8 cellular contexts compared by ENCODE assay signal in the genomic region with DNA sequence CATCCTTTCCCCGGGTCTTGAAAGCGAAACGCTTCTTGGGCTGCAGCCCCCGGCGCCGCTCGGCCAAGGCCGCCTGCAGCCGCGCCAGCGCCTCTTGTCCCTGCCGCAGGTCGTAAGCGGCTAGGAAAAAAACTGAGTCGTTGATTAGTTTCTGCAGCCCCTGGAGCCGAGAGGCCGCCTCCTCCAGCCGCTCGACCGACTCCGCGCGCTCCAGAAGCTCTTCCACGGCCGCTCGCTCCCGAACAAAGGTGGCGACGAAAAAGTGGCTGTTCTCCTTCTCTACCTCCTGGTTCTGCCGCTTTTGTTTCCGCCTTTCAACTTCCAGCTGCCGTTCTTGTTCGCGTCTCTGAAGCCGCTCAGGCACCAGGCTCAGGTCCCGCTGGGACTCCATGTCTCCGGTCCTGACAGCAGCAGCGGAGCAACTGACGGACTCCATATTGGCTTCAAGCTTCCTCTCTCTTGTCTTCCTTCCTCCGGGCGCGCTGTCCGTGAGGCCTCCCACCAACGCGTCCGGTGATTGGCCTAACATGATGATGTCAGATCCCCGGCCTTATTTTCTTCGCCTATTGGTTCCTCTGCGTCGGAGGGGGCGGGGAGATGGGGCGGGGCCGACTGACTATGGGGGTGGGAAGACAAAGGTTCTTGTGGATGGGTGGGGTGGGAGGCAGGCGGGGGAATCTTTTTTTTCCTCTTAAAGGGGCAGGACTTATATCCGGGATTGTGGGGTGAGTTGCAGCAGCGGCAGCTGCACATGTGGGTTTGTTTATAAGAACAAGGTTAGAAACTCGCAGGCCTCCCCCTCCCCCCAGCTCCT. TPM values are rescaled to one million over a fixed set of nuclear protein-coding genes. Genes with fewer than 3 reads are reported as not detected.
DNase-seq lines count a peak whose midpoint lies in the region; ATAC-seq and TF ChIP-seq lines count a peak whose summit lies in the region.

TBCC (minus strand) TSS at position 466 of the 814 bp plus-strand sequence; CDS start at position 436, 30 bp downstream.

- H3K36me3 ChIP-seq in duodenal mucosa (ENCODE audit: control insufficient read depth in 1 of 2, insufficient read depth in 2 of 2, low read length in 2 of 2) (no peaks in the 10 kb centered on the region), right lobe of liver (no peaks in the 10 kb centered on the region)

- peak within 1 kb of the TSS; percentile 85 to 95 for H3K4me3 ChIP-seq in duodenal mucosa (ENCODE audit: low read depth in 1 of 2, low read length in 2 of 2)
- peak within 1 kb of the TSS; percentile 83 to 98 (median 86) for H3K4me3 ChIP-seq in right lobe of liver

- H3K9ac ChIP-seq in duodenal mucosa (ENCODE audit: low read depth in 1 of 2, low read length in 2 of 2): peak within 1 kb of the TSS; percentile 86 to 90

- no peaks in the 10 kb centered on the region for H3K27me3 Mint-ChIP-seq in CD4-positive, alpha-beta T cell
- H3K27me3 Mint-ChIP-seq in activated CD4-positive, alpha-beta memory T cell treated with anti-CD3 and anti-CD28 coated beads for 36 hours: no peaks in the 10 kb centered on the region

- peak within 1 kb of the TSS; percentile 89 for H3K27ac ChIP-seq in CD4-positive, alpha-beta T cell (ENCODE audit: low read depth, low read length)
- peak within 1 kb of the TSS; percentile 88 for H3K27ac ChIP-seq in duodenal mucosa (ENCODE audit: low read depth, low read length)
- H3K27ac ChIP-seq in right lobe of liver: peak within 1 kb of the TSS; percentile 74 to 93 (median 90)

- H3K4me1 Mint-ChIP-seq in CD4-positive, alpha-beta T cell (ENCODE audit: low read depth): peaks cover 35% of the 10 kb centered on the region
- H3K4me1 Mint-ChIP-seq in activated CD4-positive, alpha-beta memory T cell treated with anti-CD3 and anti-CD28 coated beads for 36 hours (ENCODE audit: low read depth): peaks cover 24% of the 10 kb centered on the region

- POLR2A ChIA-PET in CD4-positive, alpha-beta T cell (lab: Charles Lee): interaction anchor here (0.6 to 13.7 kb wide), 48 partner anchors 9 to 1674 kb away, joined by 3 to 1427 read pairs (median 7); partner anchors contain the start of genes BICRAL, CNPY3, CUL7 and DNPH1
- POLR2A ChIA-PET in activated CD4-positive, alpha-beta memory T cell treated with anti-CD3 and anti-CD28 coated beads for 36 hours (lab: Charles Lee): interaction anchor here (0.6 to 5.4 kb wide), 14 partner anchors 16 to 478 kb away, joined by 3 to 97 read pairs (median 7); partner anchors contain the start of genes BICRAL, CNPY3, KLC4 and MRPL2

- peak; percentile 86 to 95 (median 90) for DNase-seq in CD4-positive, alpha-beta T cell
- DNase-seq in HK-2 (ENCODE audit: unreplicated experiment) (peak; percentile 98), NCI-H82 treated with DMSO at 0.1 percent for 48 hours (lab: John Stamatoyannopoulos, UW; ENCODE audit: unreplicated experiment) (peak; percentile 97), right lobe of liver (peak; percentile 95 to 98 (median 97))
- peak; percentile 97 for DNase-seq in activated CD4-positive, alpha-beta memory T cell treated with anti-CD3 and anti-CD28 coated beads for 36 hours
- DNase-seq in stimulated activated CD4-positive, alpha-beta T cell treated with anti-CD3 and anti-CD28 coated beads, Interleukin-4, amount 100 ng/mL, for 24 hours: peak; percentile 95

- no peak for TF ChIP-seq CTCF in CD4-positive, alpha-beta T cell (IDR thresholded peaks at IDR 0.05)
- TF ChIP-seq CTCF in right lobe of liver (IDR thresholded peaks at IDR 0.05): no peak

- peaks cover 5% of the 10 kb centered on the region for H3K9me3 ChIP-seq in CD4-positive, alpha-beta T cell (ENCODE audit: control insufficient read depth, low read length)
- H3K9me3 ChIP-seq in duodenal mucosa (ENCODE audit: control insufficient read depth in 1 of 2, low read length in 2 of 2) (no peaks in the 10 kb centered on the region), right lobe of liver (no peaks in the 10 kb centered on the region)

- peak; percentile 77 for ATAC-seq in CD4-positive, alpha-beta T cell (ENCODE audit: poor library complexity)
- ATAC-seq in GM19452 (IDR thresholded peaks at IDR 0.05; ENCODE audit: unreplicated experiment) (peak; percentile 78), right lobe of liver (peak; percentile 85 to 93 (median 88))

- peak within 1 kb of the TSS; percentile 100 for H3K4me3 Mint-ChIP-seq in CD4-positive, alpha-beta T cell
- peak within 1 kb of the TSS; percentile 99 for H3K4me3 Mint-ChIP-seq in activated CD4-positive, alpha-beta memory T cell treated with anti-CD3 and anti-CD28 coated beads for 36 hours

- H3K4me1 ChIP-seq in duodenal mucosa (ENCODE audit: control insufficient read depth in 1 of 2, insufficient read depth in 2 of 2, low read length in 2 of 2): peaks cover 15 to 17% of the 10 kb centered on the region in 2 donors
- peaks cover 0 to 15% (median 3%) of the 10 kb centered on the region in 4 donors for H3K4me1 ChIP-seq in right lobe of liver

- 0% methylated on average over 27 of the region's 57 CpGs for WGBS in right lobe of liver (ENCODE audit: insufficient coverage, low coverage, low lambda C conversion rate, missing lambda C conversion rate)

- H3K27ac Mint-ChIP-seq in CD4-positive, alpha-beta T cell: peak within 1 kb of the TSS; percentile 96
- peak within 1 kb of the TSS; percentile 96 for H3K27ac Mint-ChIP-seq in activated CD4-positive, alpha-beta memory T cell treated with anti-CD3 and anti-CD28 coated beads for 36 hours

- intact Hi-C loops in CD4-positive, alpha-beta T cell (cut with DNase I, micrococcal nuclease): loop anchor here (1.0 to 10.0 kb wide), 7 partner anchors 15 to 133 kb away; partner anchors contain the start of genes RPL7L1 (in 2 of the 2) and BICRAL (in 1 of the 2)
- intact Hi-C loops in activated CD4-positive, alpha-beta memory T cell treated with anti-CD3 and anti-CD28 coated beads for 36 hours (cut with micrococcal nuclease): loop anchor here (1.0 to 10.0 kb wide), 9 partner anchors 20 to 429 kb away; partner anchors contain the start of genes BICRAL, CNPY3, PPP2R5D and RPL7L1
- intact Hi-C loops in right lobe of liver (cut with DNase I): loop anchor here in 1 of 2 donors (10.0 kb wide), 1 partner anchor 139 kb away; no protein-coding TSS in a partner anchor

- H3K9me3 Mint-ChIP-seq in CD4-positive, alpha-beta T cell: peaks cover 8% of the 10 kb centered on the region
- peaks cover 2% of the 10 kb centered on the region for H3K9me3 Mint-ChIP-seq in activated CD4-positive, alpha-beta memory T cell treated with anti-CD3 and anti-CD28 coated beads for 36 hours

- H3K36me3 Mint-ChIP-seq in CD4-positive, alpha-beta T cell (ENCODE audit: low read depth): peaks cover 40% of the 10 kb centered on the region
- H3K36me3 Mint-ChIP-seq in activated CD4-positive, alpha-beta memory T cell treated with anti-CD3 and anti-CD28 coated beads for 36 hours: peaks cover 8% of the 10 kb centered on the region

- CTCF ChIA-PET in CD4-positive, alpha-beta T cell (lab: Charles Lee): interaction anchor here (0.7 to 4.4 kb wide), 8 partner anchors 9 to 134 kb away, joined by 3 to 23 read pairs (median 6); partner anchors contain the start of gene RPL7L1
- CTCF ChIA-PET in activated CD4-positive, alpha-beta memory T cell treated with anti-CD3 and anti-CD28 coated beads for 36 hours (lab: Charles Lee): interaction anchor here (0.9 to 4.1 kb wide), 10 partner anchors 19 to 959 kb away, joined by 3 to 25 read pairs (median 3); partner anchors contain the start of genes RPL7L1 and TOMM6

- TF ChIP-seq POLR2A in right lobe of liver (IDR thresholded peaks at IDR 0.05): peak; percentile 98

- H3K27me3 ChIP-seq in CD4-positive, alpha-beta T cell (ENCODE audit: control insufficient read depth, insufficient read depth, low read length): no peaks in the 10 kb centered on the region
- no peaks in the 10 kb centered on the region for H3K27me3 ChIP-seq in duodenal mucosa (ENCODE audit: control insufficient read depth in 1 of 2, insufficient read depth in 2 of 2, low read length in 2 of 2)
- no peaks in the 10 kb centered on the region for H3K27me3 ChIP-seq in right lobe of liver

RNA-seq across cellular contexts. Expression of gene TBCC, which starts in this region (rescaled TPM):
- total RNA-seq in CD4-positive, alpha-beta T cell: 10 to 100 TPM; 67.3 to 68.3 TPM
- total RNA-seq in activated CD4-positive, alpha-beta memory T cell treated with anti-CD3 and anti-CD28 coated beads for 36 hours: 10 to 100 TPM; 17.3 TPM
- total RNA-seq in right lobe of liver: 10 to 100 TPM in 2 of 6 experiments, 1 to 10 TPM in 4; 5.4 to 12.2 (median 6.3) TPM

Comparison
In these comparisons a context has a peak if more than half of its experiments do, and no peak if none do; other contexts are left out.
1. Peak in every context shown above with its lines: DNase-seq, ATAC-seq, H3K4me3 ChIP-seq and H3K27ac ChIP-seq.